21 cellular contexts compared by ENCODE assay signal in the genomic region with DNA sequence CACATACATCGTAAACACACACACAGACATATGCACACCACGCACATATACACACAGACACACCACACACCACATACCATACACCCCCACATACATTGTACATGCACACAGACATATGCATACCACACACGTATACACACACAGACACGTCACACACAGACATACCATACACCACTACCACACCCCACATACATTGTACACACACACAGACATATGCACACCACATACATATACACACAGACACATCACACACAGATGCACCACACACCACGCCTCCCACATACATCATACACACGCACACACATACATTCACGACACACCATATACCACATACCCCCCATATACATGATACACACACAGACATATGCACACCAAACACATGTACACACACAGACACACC. TPM values are rescaled to one million over a fixed set of nuclear protein-coding genes. Genes with fewer than 3 reads are reported as not detected.
A peak's percentile ranks its signal among the peaks of the same experiment; 100 is the strongest.
DNase-seq lines count a peak whose midpoint lies in the region; ATAC-seq, FAIRE-seq and TF ChIP-seq lines count a peak whose summit lies in the region.
"Had no signal": no experiment of that assay in that cellular context is flagged by ENCODE, and none has a peak within 500 bp of the region (broad histone marks: within the 10 kb centered on the region; RNA-seq: fewer than 3 reads in every experiment).

No MANE protein-coding gene starts in this region.

- in situ Hi-C loops in K562 (cut with MboI): no loop called here

- H3K9me1 ChIP-seq in K562 (ENCODE audit: control insufficient read depth, insufficient read depth, low read length): no peaks in the 10 kb centered on the region

- no peak overlapping the region for H2BK12ac ChIP-seq in neuronal stem cell (ENCODE audit: low read length)

- H2BK15ac ChIP-seq in neuronal stem cell (ENCODE audit: low read length): no peak overlapping the region

- TF ChIP-seq EP300 in K562 (IDR thresholded peaks at IDR 0.05; ENCODE audit: low read length): no peak
- no peak for TF ChIP-seq EP300 in esophagus muscularis mucosa (IDR thresholded peaks at IDR 0.05)
- no peak for TF ChIP-seq EP300 in sigmoid colon (IDR thresholded peaks at IDR 0.05)
- TF ChIP-seq EP300 in gastroesophageal sphincter (IDR thresholded peaks at IDR 0.05): no peak

- BruUV-seq in K562 (replicated peaks; lab: Mats Ljungman, UMichigan): no TSS peak

- H4K8ac ChIP-seq in neuronal stem cell (ENCODE audit: low read depth, low read length): no peak overlapping the region

- H3K23ac ChIP-seq in neuronal stem cell (ENCODE audit: low read depth, low read length, poor library complexity): peak overlapping the region; percentile 44

- TF ChIP-seq POLR2A in K562 (conservative IDR thresholded peaks at IDR 0.05) (no peak), esophagus muscularis mucosa (IDR thresholded peaks at IDR 0.05; ENCODE audit: low read depth) (no peak), sigmoid colon (IDR thresholded peaks at IDR 0.05) (no peak), erythroblast (IDR thresholded peaks at IDR 0.05; ENCODE audit: low read length) (no peak), gastroesophageal sphincter (IDR thresholded peaks at IDR 0.05) (no peak)

- peaks cover 13% of the 10 kb centered on the region for H3K79me1 ChIP-seq in neuronal stem cell (ENCODE audit: low read depth, low read length)

- peak overlapping the region; percentile 2 for H2AK5ac ChIP-seq in neuronal stem cell (ENCODE audit: low read depth, low read length)

- H3K4me1 ChIP-seq in K562 (replicated peaks in 1 of 2; ENCODE audit: control insufficient read depth in 2 of 2, insufficient read depth in 2 of 2, low read length in 2 of 2) (no peaks in the 10 kb centered on the region), esophagus muscularis mucosa (no peaks in the 10 kb centered on the region), neuronal stem cell (ENCODE audit: control insufficient read depth in 2 of 2, insufficient read depth in 1 of 2, low read depth in 1 of 2, low read length in 2 of 2) (peaks cover 10 to 25% of the 10 kb centered on the region in 2 donors), sigmoid colon (no peaks in the 10 kb centered on the region), gastroesophageal sphincter (no peaks in the 10 kb centered on the region)
- H3K4me1 ChIP-seq: BE2C had no signal

- H2AFZ ChIP-seq in K562 (ENCODE audit: low read depth, low read length): no peak overlapping the region
- no peak overlapping the region for H2AFZ ChIP-seq in neuronal stem cell (ENCODE audit: low read length)
- H2AFZ ChIP-seq: GM23248 had no signal

- H3K14ac ChIP-seq in neuronal stem cell (ENCODE audit: low read length): peak overlapping the region; percentile 2

- CTCF ChIA-PET in K562 (lab: Yijun Ruan, JAX; ENCODE audit: low intra/inter-chr PET ratio): no interaction called here

- no peak overlapping the region for H3K27ac ChIP-seq in K562 (ENCODE audit: extremely low read depth, low read depth, low read length)
- H3K27ac ChIP-seq in esophagus muscularis mucosa (replicated peaks in 1 of 4): no peak overlapping the region
- H3K27ac ChIP-seq in neuronal stem cell (replicated peaks; ENCODE audit: low read length): peak overlapping the region; percentile 24
- no peak overlapping the region for H3K27ac ChIP-seq in sigmoid colon
- H3K27ac ChIP-seq in gastroesophageal sphincter: no peak overlapping the region
- H3K27ac ChIP-seq: GM23248 had no signal

- ATAC-seq in K562 (no peak), gastroesophageal sphincter (no peak)

- H4K20me1 ChIP-seq in K562 (replicated peaks; ENCODE audit: control insufficient read depth, insufficient read depth, low read length): no peaks in the 10 kb centered on the region

- no peak overlapping the region for H2BK120ac ChIP-seq in neuronal stem cell (ENCODE audit: low read depth, low read length)

- no peak overlapping the region for H3K4me2 ChIP-seq in K562 (ENCODE audit: insufficient read depth, low read length)
- H3K4me2 ChIP-seq in neuronal stem cell (ENCODE audit: insufficient read depth, low read length, poor library complexity, severe bottlenecking): no peak overlapping the region

- peak overlapping the region; percentile 33 for H3K18ac ChIP-seq in neuronal stem cell (ENCODE audit: low read length)

- DNase-seq in K562 (ENCODE audit: extremely low read depth in 1 of 4, low spot score in 3 of 4) (no peak), esophagus muscularis mucosa (ENCODE audit: extremely low spot score) (peak; percentile 53), neuronal stem cell (ENCODE audit: low spot score) (no peak), sigmoid colon (no peak), cerebellar nuclear complex (lab: John Stamatoyannopoulos, UW) (no peak), erythroblast (lab: John Stamatoyannopoulos, UW) (no peak)
- DNase-seq: ACHN; BE2C; C1 segment of cervical spinal cord; CD4-positive, CD25-positive, alpha-beta regulatory T cell; CD8-positive, alpha-beta memory T cell; COR-L47; DMS 273 treated with DMSO at 0.1 percent for 48 hours; DMS53; GM23248; HCEC 1CT; HFFc6 had no signal

- H3K9me3 ChIP-seq in K562 (replicated peaks; ENCODE audit: control insufficient read depth, insufficient read depth, low read depth, low read length) (no peaks in the 10 kb centered on the region), esophagus muscularis mucosa (no peaks in the 10 kb centered on the region), neuronal stem cell (replicated peaks in 1 of 2; ENCODE audit: control insufficient read depth in 2 of 2, insufficient read depth in 1 of 2, low read depth in 1 of 2, low read length in 2 of 2) (peaks cover 0 to 10% of the 10 kb centered on the region in 2 donors), sigmoid colon (no peaks in the 10 kb centered on the region), gastroesophageal sphincter (no peaks in the 10 kb centered on the region)
- H3K9me3 ChIP-seq: BE2C had no signal

- POLR2A ChIA-PET in K562 (lab: Yijun Ruan, JAX): no interaction called here

- H3K27me3 ChIP-seq in K562 (ENCODE audit: control insufficient read depth in 2 of 2, insufficient read depth in 2 of 2, low read length in 2 of 2): peaks cover 0 to 9% of the 10 kb centered on the region in 2 experiments; a peak in 2 of 5 replicates
- H3K27me3 ChIP-seq in esophagus muscularis mucosa: no peaks in the 10 kb centered on the region
- peaks cover 0 to 2% (median 0%) of the 10 kb centered on the region in 3 experiments for H3K27me3 ChIP-seq in neuronal stem cell (ENCODE audit: control insufficient read depth in 3 of 3, insufficient read depth in 3 of 3, low read depth in 1 of 3, low read length in 3 of 3)
- H3K27me3 ChIP-seq in sigmoid colon: no peaks in the 10 kb centered on the region
- H3K27me3 ChIP-seq in gastroesophageal sphincter: no peaks in the 10 kb centered on the region
- H3K27me3 ChIP-seq: BE2C had no signal

- 3% methylated on average over 7 of the region's 7 CpGs for WGBS in K562 (ENCODE audit: insufficient coverage, low coverage, missing lambda C conversion rate)
- WGBS in esophagus muscularis mucosa: 97% methylated on average over 7 of the region's 7 CpGs
- 100% methylated on average over 1 to 5 of the region's 7 CpGs for WGBS in neuronal stem cell (ENCODE audit: extremely low coverage in 2 of 2, insufficient read length in 2 of 2, insufficient replicate concordance in 1 of 2), 2 donors
- WGBS in sigmoid colon, 2 donors: 96 to 97% methylated on average over 7 of the region's 7 CpGs
- WGBS in gastroesophageal sphincter (ENCODE audit: low coverage in 1 of 2), 2 donors: 98 to 99% methylated on average over 7 of the region's 7 CpGs

- H4K91ac ChIP-seq in neuronal stem cell (ENCODE audit: low read depth, low read length, poor library complexity): peak overlapping the region; percentile 38

- H3K36me3 ChIP-seq in K562 (ENCODE audit: control insufficient read depth, insufficient read depth, low read length) (no peaks in the 10 kb centered on the region), esophagus muscularis mucosa (no peaks in the 10 kb centered on the region), neuronal stem cell (replicated peaks in 1 of 2; ENCODE audit: control insufficient read depth in 2 of 2, insufficient read depth in 2 of 2, low read length in 2 of 2) (peaks cover 22 to 93% of the 10 kb centered on the region in 2 donors), sigmoid colon (no peaks in the 10 kb centered on the region), gastroesophageal sphincter (no peaks in the 10 kb centered on the region)
- H3K36me3 ChIP-seq: BE2C had no signal

- H3K4ac ChIP-seq in neuronal stem cell (ENCODE audit: low read length): peak overlapping the region; percentile 19

- no peak overlapping the region for H2BK5ac ChIP-seq in neuronal stem cell (ENCODE audit: low read length)

- H3K9ac ChIP-seq in K562 (ENCODE audit: insufficient read depth in 1 of 2, low read depth in 2 of 2, low read length in 2 of 2): no peak overlapping the region
- H3K9ac ChIP-seq in neuronal stem cell (ENCODE audit: low read depth, low read length, poor library complexity): peak overlapping the region; percentile 70
- H3K9ac ChIP-seq: GM23248 had no signal

- no peak for FAIRE-seq in K562 (lab: Jason Lieb, UNC)
- FAIRE-seq: A204.1, G401.6, H54 had no signal

- intact Hi-C loops in K562 (cut with micrococcal nuclease): no loop called here
- intact Hi-C loops in esophagus muscularis mucosa (cut with DNase I): no loop called here
- intact Hi-C loops in sigmoid colon (cut with DNase I): no loop called here

- H3K79me2 ChIP-seq in K562 (ENCODE audit: control insufficient read depth, insufficient read depth, low read length): no peaks in the 10 kb centered on the region

- TF ChIP-seq RAD21 in K562 (CRISPR knock-in tag; conservative IDR thresholded peaks at IDR 0.05 in 1 of 2, IDR thresholded peaks at IDR 0.05 in 1 of 2): no peak

- H3K4me3 ChIP-seq in K562 (no peak overlapping the region), esophagus muscularis mucosa (no peak overlapping the region), neuronal stem cell (ENCODE audit: low read length in 2 of 2) (peak overlapping the region in 1 of 2 donors; percentile 23), sigmoid colon (no peak overlapping the region), gastroesophageal sphincter (no peak overlapping the region)
- H3K4me3 ChIP-seq: GM23248 had no signal

- no peak for TF ChIP-seq CTCF in K562 (IDR thresholded peaks at IDR 0.05 in 2 of 3, conservative IDR thresholded peaks at IDR 0.05 in 1 of 3; ENCODE audit: insufficient read depth in 2 of 3, low read depth in 1 of 3, low read length in 3 of 3)
- TF ChIP-seq CTCF in esophagus muscularis mucosa (IDR thresholded peaks at IDR 0.05): no peak
- TF ChIP-seq CTCF in sigmoid colon (IDR thresholded peaks at IDR 0.05): no peak
- no peak for TF ChIP-seq CTCF in gastroesophageal sphincter (IDR thresholded peaks at IDR 0.05)

RNA-seq across cellular contexts. Expression of gene KIF5C, which starts 58.4 kb away (rescaled TPM):
- total RNA-seq in K562 (2011; cell fraction: chromatin; rRNA removed; ENCODE audit: low replicate concordance): not detected in 2 replicates
- not detected in 2 replicates for total RNA-seq in K562 (2011; cell fraction: nucleolus; rRNA removed)
- total RNA-seq in K562 (2011; cell fraction: nucleoplasm; rRNA removed): not detected in 2 replicates
- total RNA-seq in K562 (2014; rRNA removed) (not detected in 2 replicates), K562 (2014; rRNA removed; fragmentation: Illumina TruSeq; extraction: Trizol) (not detected in 2 replicates), K562 (2015; rRNA removed; fragmentation: Illumina TruSeq; extraction: Trizol) (not detected in 2 replicates), K562 (2021) (0.09 TPM in 2 replicates), esophagus muscularis mucosa (1 to 10 TPM; 2.9 to 4.6 (median 3.2) TPM), sigmoid colon (10 to 100 TPM in 1 of 4 donors, 1 to 10 TPM in 3; 7.3 to 11.1 (median 7.9) TPM), gastroesophageal sphincter (1 to 10 TPM; 3.3 to 6.6 (median 4.5) TPM)
- polyA plus RNA-seq in K562 (2011; rRNA removed) (0.01 TPM in 1 of 2 replicates, not detected in the other), K562 (2014; fragmentation: Illumina TruSeq; extraction: Trizol) (0.01 TPM in 1 of 2 replicates, not detected in the other), K562 (2014; fragmentation: Nextera tagmentation; extraction: Ambion mirVana) (not detected), K562 (2014; rRNA removed) (not detected in 2 replicates), sigmoid colon (1 to 10 TPM in 2 of 3 donors, under 1 TPM in 1; 0.23 to 2.1 (median 1.2) TPM)
- not detected in 2 replicates for polyA plus RNA-seq in K562 (2011; cell fraction: cytosol; rRNA removed)
- not detected in 2 replicates for polyA plus RNA-seq in K562 (2011; cell fraction: nucleus; rRNA removed)
- 0.03 TPM in 2 replicates for polyA plus RNA-seq in K562 (2012)
- polyA minus RNA-seq in K562 (2011; rRNA and poly(A)+ RNA removed): not detected in 2 replicates
- polyA minus RNA-seq in K562 (2011; cell fraction: cytosol; rRNA and poly(A)+ RNA removed): not detected in 2 replicates
- polyA minus RNA-seq in K562 (2011; cell fraction: nucleus; rRNA and poly(A)+ RNA removed): not detected in 2 replicates
- 79.5 TPM for polyA plus RNA-seq in neuronal stem cell (2013, experiment 1 of 2)
- polyA plus RNA-seq in neuronal stem cell (2013, experiment 2 of 2): 90.7 TPM
